25 cellular contexts compared by ENCODE assay signal in the genomic region with DNA sequence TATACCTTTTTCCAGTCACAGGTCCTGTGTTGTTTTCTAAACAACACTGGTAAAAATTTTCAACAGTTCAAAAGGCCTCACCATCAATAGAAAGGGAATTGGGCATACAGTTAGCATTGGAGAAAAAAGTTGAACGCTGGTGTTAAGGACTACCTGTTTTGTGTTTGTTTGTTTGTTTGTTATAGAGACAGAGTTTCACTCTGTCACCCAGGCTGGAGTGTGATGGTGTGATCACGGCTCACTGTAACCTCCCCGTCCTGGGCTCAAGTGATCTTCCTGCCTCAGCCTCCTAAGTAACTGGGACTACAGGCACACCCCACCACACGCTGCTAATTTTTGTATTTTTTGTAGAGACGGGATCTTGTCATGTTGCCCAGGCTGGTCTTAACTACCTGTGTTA.
DNase-seq lines count a peak whose midpoint lies in the region; ATAC-seq, FAIRE-seq and TF ChIP-seq lines count a peak whose summit lies in the region.
"Had no signal": no experiment of that assay in that cellular context is flagged by ENCODE, and none has a peak within 500 bp of the region (broad histone marks: within the 10 kb centered on the region; RNA-seq: fewer than 3 reads in every experiment).

No MANE protein-coding gene starts in this region.

- peaks cover 22% of the 10 kb centered on the region for H3K27me3 ChIP-seq in CD4-positive, alpha-beta memory T cell (ENCODE audit: insufficient read depth, low read length)
- H3K27me3 ChIP-seq in PC-9 (ENCODE audit: insufficient read depth, low read depth) (no peaks in the 10 kb centered on the region), endothelial cell of umbilical vein (ENCODE audit: control insufficient read depth in 2 of 2, insufficient read depth in 2 of 2, low read length in 2 of 2) (no peaks in the 10 kb centered on the region), neuronal stem cell (ENCODE audit: control insufficient read depth in 3 of 3, insufficient read depth in 3 of 3, low read depth in 1 of 3, low read length in 3 of 3) (no peaks in the 10 kb centered on the region)
- H3K27me3 ChIP-seq: right lobe of liver had no signal

- H3K4ac ChIP-seq in neuronal stem cell (ENCODE audit: low read length): no peak overlapping the region

- TF ChIP-seq CTCF in PC-9 (conservative IDR thresholded peaks at IDR 0.05) (no peak), endothelial cell of umbilical vein (IDR thresholded peaks at IDR 0.05; ENCODE audit: extremely low read depth in 1 of 2, insufficient read depth in 1 of 2, low read depth in 1 of 2, low read length in 2 of 2) (no peak)

- H3K23ac ChIP-seq in neuronal stem cell (ENCODE audit: low read depth, low read length, poor library complexity): no peak overlapping the region

- no peak overlapping the region for H3K4me3 ChIP-seq in CD4-positive, alpha-beta memory T cell (ENCODE audit: low read length in 2 of 2)
- H3K4me3 ChIP-seq in PC-9 (no peak overlapping the region), endothelial cell of umbilical vein (replicated peaks in 1 of 3; ENCODE audit: insufficient read depth in 1 of 3, low read depth in 1 of 3, low read length in 3 of 3) (peak overlapping the region in 1 of 3 experiments; percentile 51), neuronal stem cell (ENCODE audit: low read length in 2 of 2) (no peak overlapping the region)

- WGBS in neuronal stem cell (ENCODE audit: extremely low coverage in 2 of 2, insufficient read length in 2 of 2, insufficient replicate concordance in 1 of 2), 2 donors: no CpG with 5 or more reads among the region's 5 CpGs

- peaks cover 9 to 28% (median 15%) of the 10 kb centered on the region in 4 donors for H3K4me1 Mint-ChIP-seq in CD4-positive, alpha-beta memory T cell
- peaks cover 11 to 12% of the 10 kb centered on the region in 2 donors for H3K4me1 Mint-ChIP-seq in effector memory CD8-positive, alpha-beta T cell (ENCODE audit: low read depth in 2 of 2)

- peaks cover 0 to 8% (median 0%) of the 10 kb centered on the region in 8 donors for H3K9me3 Mint-ChIP-seq in CD4-positive, alpha-beta memory T cell
- H3K9me3 Mint-ChIP-seq in effector memory CD8-positive, alpha-beta T cell: peaks cover 0 to 1% of the 10 kb centered on the region in 2 donors
- H3K9me3 Mint-ChIP-seq: activated CD4-positive, alpha-beta memory T cell treated with anti-CD3 and anti-CD28 coated beads, Interleukin-2, amount 10 ng/mL, durations not matched to agents 7 days and 5 days had no signal

- H3F3A ChIP-seq in PC-9 (ENCODE audit: insufficient read depth, low read depth): peaks cover 28% of the 10 kb centered on the region; the same call in 1 of the 2 replicates

- H3K9me2 ChIP-seq in PC-9 (ENCODE audit: insufficient read depth): no peaks in the 10 kb centered on the region

- no peaks in the 10 kb centered on the region for H3K36me3 ChIP-seq in CD4-positive, alpha-beta memory T cell (ENCODE audit: insufficient read depth, low read length)
- no peaks in the 10 kb centered on the region for H3K36me3 ChIP-seq in PC-9 (ENCODE audit: low read depth)
- no peaks in the 10 kb centered on the region for H3K36me3 ChIP-seq in endothelial cell of umbilical vein (ENCODE audit: control insufficient read depth in 2 of 2, extremely low read depth in 1 of 2, insufficient read depth in 2 of 2, low read length in 2 of 2)
- H3K36me3 ChIP-seq in neuronal stem cell (replicated peaks in 1 of 2; ENCODE audit: control insufficient read depth in 2 of 2, insufficient read depth in 2 of 2, low read length in 2 of 2): peaks cover 0 to 5% of the 10 kb centered on the region in 2 donors
- H3K36me3 ChIP-seq: esophagus squamous epithelium, right lobe of liver, suprapubic skin had no signal

- H3K9me3 ChIP-seq in CD4-positive, alpha-beta memory T cell (ENCODE audit: control insufficient read depth in 1 of 2, low read length in 2 of 2): no peaks in the 10 kb centered on the region
- H3K9me3 ChIP-seq in PC-9 (ENCODE audit: insufficient read depth, low read depth) (no peaks in the 10 kb centered on the region), endothelial cell of umbilical vein (replicated peaks; ENCODE audit: control insufficient read depth, insufficient read depth, low read length) (no peaks in the 10 kb centered on the region), neuronal stem cell (replicated peaks in 1 of 2; ENCODE audit: control insufficient read depth in 2 of 2, insufficient read depth in 1 of 2, low read depth in 1 of 2, low read length in 2 of 2) (no peaks in the 10 kb centered on the region)
- H3K9me3 ChIP-seq: esophagus squamous epithelium, right lobe of liver, suprapubic skin had no signal

- no peak overlapping the region for H4K8ac ChIP-seq in neuronal stem cell (ENCODE audit: low read depth, low read length)

- peaks cover 0 to 5% of the 10 kb centered on the region in 2 donors for H3K36me3 Mint-ChIP-seq in CD4-positive, alpha-beta memory T cell
- no peaks in the 10 kb centered on the region for H3K36me3 Mint-ChIP-seq in effector memory CD8-positive, alpha-beta T cell (ENCODE audit: insufficient read depth)

- no peak overlapping the region for H2BK15ac ChIP-seq in neuronal stem cell (ENCODE audit: low read length)

- intact Hi-C loops in CD4-positive, alpha-beta memory T cell (cut with micrococcal nuclease): no loop called here
- intact Hi-C loops in PC-9 (cut with micrococcal nuclease; ENCODE audit: unreplicated experiment) (loop anchor here (10.0 kb wide), 1 partner anchor 192 kb away; no protein-coding TSS in a partner anchor), endothelial cell of umbilical vein (cut with micrococcal nuclease) (loop anchor here (5.0 kb wide), 2 partner anchors 86 to 139 kb away; no protein-coding TSS in a partner anchor)

- H3K27ac Mint-ChIP-seq in CD4-positive, alpha-beta memory T cell: no peak overlapping the region
- no peak overlapping the region for H3K27ac Mint-ChIP-seq in effector memory CD8-positive, alpha-beta T cell
- H3K27ac Mint-ChIP-seq: activated CD4-positive, alpha-beta memory T cell treated with anti-CD3 and anti-CD28 coated beads, Interleukin-2, amount 10 ng/mL, durations not matched to agents 7 days and 5 days had no signal

- no peak for DNase-seq in CD4-positive, alpha-beta memory T cell
- DNase-seq in PC-9 (no peak), endothelial cell of umbilical vein (ENCODE audit: low read depth, low spot score) (no peak), neuronal stem cell (ENCODE audit: low spot score) (no peak), cortex of kidney (lab: John Stamatoyannopoulos, UW) (no peak)
- DNase-seq in effector memory CD8-positive, alpha-beta T cell: no peak
- DNase-seq: activated CD4-positive, alpha-beta memory T cell treated with anti-CD3 and anti-CD28 coated beads, Interleukin-2, amount 10 ng/mL, durations not matched to agents 7 days and 5 days; activated CD4-positive, CD25-positive, alpha-beta regulatory T cell; activated naive CD4-positive, alpha-beta T cell; activated T-cell treated with anti-CD3 and anti-CD28 coated beads for 4 hours; aorta; CD8-positive, alpha-beta memory T cell; DND-41; effector CD4-positive, alpha-beta T cell; esophagus squamous epithelium; left colon; NCI-H1105 treated with DMSO at 0.1 percent for 48 hours; NCI-H2081; NK-92 treated with Interleukin-12 subunit alpha and Interleukin-12 subunit beta, amount 100 ng/mL, for 24 hours; right lobe of liver; T1000 had no signal

- peak overlapping the region in 5 of 8 donors; percentile 17 to 76 (median 74) for H3K4me3 Mint-ChIP-seq in CD4-positive, alpha-beta memory T cell
- no peak overlapping the region for H3K4me3 Mint-ChIP-seq in effector memory CD8-positive, alpha-beta T cell
- H3K4me3 Mint-ChIP-seq: activated CD4-positive, alpha-beta memory T cell treated with anti-CD3 and anti-CD28 coated beads, Interleukin-2, amount 10 ng/mL, durations not matched to agents 7 days and 5 days had no signal

- no peaks in the 10 kb centered on the region for H3K9me1 ChIP-seq in endothelial cell of umbilical vein (replicated peaks; ENCODE audit: control insufficient read depth, extremely low read depth, insufficient read depth, low read length)

- H3K27ac ChIP-seq in CD4-positive, alpha-beta memory T cell (ENCODE audit: low read depth, low read length): no peak overlapping the region
- H3K27ac ChIP-seq in PC-9 (peak overlapping the region; percentile 80), endothelial cell of umbilical vein (ENCODE audit: insufficient read depth, low read depth, low read length) (peak overlapping the region; percentile 93), neuronal stem cell (replicated peaks; ENCODE audit: low read length) (no peak overlapping the region)
- H3K27ac ChIP-seq: suprapubic skin had no signal

- H3K79me1 ChIP-seq in neuronal stem cell (ENCODE audit: low read depth, low read length): peaks cover 2% of the 10 kb centered on the region

- H3K14ac ChIP-seq in neuronal stem cell (ENCODE audit: low read length): no peak overlapping the region

- H2BK5ac ChIP-seq in neuronal stem cell (ENCODE audit: low read length): no peak overlapping the region

- H3K4me2 ChIP-seq in PC-9 (peak overlapping the region; percentile 72; the same call in 1 of the 2 replicates), endothelial cell of umbilical vein (ENCODE audit: insufficient read depth, low read length) (peak overlapping the region; percentile 93), neuronal stem cell (ENCODE audit: insufficient read depth, low read length, poor library complexity, severe bottlenecking) (no peak overlapping the region)

- H3K18ac ChIP-seq in neuronal stem cell (ENCODE audit: low read length): no peak overlapping the region

- peak; percentile 75 for FAIRE-seq in endothelial cell of umbilical vein (lab: Jason Lieb, UNC)

- CTCF ChIA-PET in CD4-positive, alpha-beta memory T cell (lab: Charles Lee; ENCODE audit: partially characterized antibody): no interaction called here
- CTCF ChIA-PET in PC-9 (lab: Charles Lee) (no interaction called here), endothelial cell of umbilical vein (lab: Charles Lee) (interaction anchor here (1.0 to 3.0 kb wide), 4 partner anchors 11 to 201 kb away, joined by 3 to 13 read pairs (median 10); no protein-coding TSS in a partner anchor)

- POLR2A ChIA-PET in CD4-positive, alpha-beta memory T cell (lab: Charles Lee; ENCODE audit: partially characterized antibody): no interaction called here
- POLR2A ChIA-PET in PC-9 (lab: Charles Lee; ENCODE audit: unreplicated experiment) (no interaction called here), endothelial cell of umbilical vein (lab: Charles Lee) (no interaction called here)

- no peak overlapping the region for H2BK120ac ChIP-seq in neuronal stem cell (ENCODE audit: low read depth, low read length)

- peaks cover 53 to 57% of the 10 kb centered on the region in 2 donors for H3K27me3 Mint-ChIP-seq in CD4-positive, alpha-beta memory T cell
- H3K27me3 Mint-ChIP-seq in effector memory CD8-positive, alpha-beta T cell: peaks cover 64 to 98% of the 10 kb centered on the region in 2 donors

- H3K4me1 ChIP-seq in CD4-positive, alpha-beta memory T cell (ENCODE audit: insufficient read depth, low read length): peaks cover 5% of the 10 kb centered on the region
- H3K4me1 ChIP-seq in PC-9 (replicated peaks; ENCODE audit: insufficient read depth) (peaks cover 26% of the 10 kb centered on the region), endothelial cell of umbilical vein (ENCODE audit: control insufficient read depth, extremely low read depth, insufficient read depth, low read length) (peaks cover 51% of the 10 kb centered on the region), neuronal stem cell (ENCODE audit: control insufficient read depth in 2 of 2, insufficient read depth in 1 of 2, low read depth in 1 of 2, low read length in 2 of 2) (peaks cover 11 to 28% of the 10 kb centered on the region in 2 donors)
- H3K4me1 ChIP-seq: right lobe of liver had no signal

- H3K79me2 ChIP-seq in PC-9 (ENCODE audit: low read depth) (no peaks in the 10 kb centered on the region), endothelial cell of umbilical vein (ENCODE audit: control insufficient read depth, insufficient read depth, low read length) (peaks cover 60% of the 10 kb centered on the region)

- H4K91ac ChIP-seq in neuronal stem cell (ENCODE audit: low read depth, low read length, poor library complexity): no peak overlapping the region

- no peak overlapping the region for H2BK12ac ChIP-seq in neuronal stem cell (ENCODE audit: low read length)

- no peak for TF ChIP-seq POLR2A in endothelial cell of umbilical vein (IDR thresholded peaks at IDR 0.05; ENCODE audit: low read depth, low read length)

- dilution Hi-C loops in endothelial cell of umbilical vein (cut with MboI; ENCODE audit: extremely low pct_ligation_motif_present, low sequenced_read_pairs): no loop called here

- ATAC-seq in HG02938 (IDR thresholded peaks at IDR 0.05; ENCODE audit: unreplicated experiment) (no peak), HG02970 (IDR thresholded peaks at IDR 0.05; ENCODE audit: low FRiP score, unreplicated experiment) (no peak)
- ATAC-seq in effector memory CD8-positive, alpha-beta T cell (replicated peaks): no peak
- ATAC-seq: HCT116, left colon had no signal

- H4K20me1 ChIP-seq in PC-9 (ENCODE audit: insufficient read depth): no peaks in the 10 kb centered on the region
- no peaks in the 10 kb centered on the region for H4K20me1 ChIP-seq in endothelial cell of umbilical vein (replicated peaks; ENCODE audit: control insufficient read depth, extremely low read depth, insufficient read depth, low read length)

- no peak overlapping the region for H2AFZ ChIP-seq in PC-9
- no peak overlapping the region for H2AFZ ChIP-seq in endothelial cell of umbilical vein (ENCODE audit: low read depth, low read length)
- H2AFZ ChIP-seq in neuronal stem cell (ENCODE audit: low read length): peak overlapping the region; percentile 92

- no TSS peak for BruUV-seq in PC-9 (replicated peaks; lab: Mats Ljungman, UMichigan)
- no TSS peak for BruUV-seq in endothelial cell of umbilical vein (replicated peaks; lab: Mats Ljungman, UMichigan)

- no peak overlapping the region for H2AK5ac ChIP-seq in neuronal stem cell (ENCODE audit: low read depth, low read length)

- peak overlapping the region; percentile 93 for H3K9ac ChIP-seq in endothelial cell of umbilical vein (replicated peaks; ENCODE audit: extremely low read depth, insufficient read depth, low read length)
- no peak overlapping the region for H3K9ac ChIP-seq in neuronal stem cell (ENCODE audit: low read depth, low read length, poor library complexity)

Comparison
In these comparisons a context has a peak if more than half of its experiments do, and no peak if none do; other contexts are left out.
1. H3K27ac ChIP-seq: peak in PC-9 (single experiment) and endothelial cell of umbilical vein (single experiment); none in CD4-positive, alpha-beta memory T cell (single experiment) and neuronal stem cell (single experiment).
2. H3K4me3 Mint-ChIP-seq: peak in CD4-positive, alpha-beta memory T cell (5 of 8); none in effector memory CD8-positive, alpha-beta T cell (0 of 2).